19 cellular contexts compared by ENCODE assay signal in the genomic region with DNA sequence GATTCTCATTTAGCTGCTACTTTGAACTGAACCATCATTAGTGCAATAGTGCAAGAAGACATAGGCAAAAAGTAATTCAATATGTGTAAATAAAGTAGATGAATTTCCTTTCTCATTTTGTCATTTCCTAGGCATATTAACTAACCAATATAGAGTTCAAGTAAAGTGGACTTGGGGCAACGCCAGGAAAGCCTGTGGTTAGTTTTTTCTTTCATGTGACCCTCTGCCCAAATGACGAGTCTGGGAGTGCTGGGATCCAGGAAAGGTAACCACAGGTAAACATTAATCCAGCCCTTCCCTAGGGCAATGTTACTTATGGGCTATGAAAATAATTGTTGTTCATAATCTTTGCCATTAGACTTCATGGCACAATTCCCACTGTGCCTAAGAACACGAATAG.
DNase-seq lines count a peak whose midpoint lies in the region; ATAC-seq, FAIRE-seq and TF ChIP-seq lines count a peak whose summit lies in the region.
"Had no signal": no experiment of that assay in that cellular context is flagged by ENCODE, and none has a peak within 500 bp of the region (broad histone marks: within the 10 kb centered on the region; RNA-seq: fewer than 3 reads in every experiment).

No MANE protein-coding gene starts in this region.

- H3K27ac ChIP-seq in astrocyte (ENCODE audit: low read depth, low read length) = no peak overlapping the region
- no peak overlapping the region for H3K27ac ChIP-seq in CD8-positive, alpha-beta memory T cell (ENCODE audit: low read depth, low read length)
- no peak overlapping the region for H3K27ac ChIP-seq in Karpas-422 (ENCODE audit: low read length)
- H3K27ac ChIP-seq: ascending aorta, GM23248, WERI-Rb-1 had no signal

- CTCF ChIA-PET in Calu3 (lab: Charles Lee) = interaction anchor here (1.4 kb wide), 1 partner anchor 180 kb away, joined by 3 read pairs; no protein-coding TSS in a partner anchor
- CTCF ChIA-PET in CD8-positive, alpha-beta memory T cell (lab: Charles Lee) = no interaction called here

- FAIRE-seq in astrocyte (lab: Jason Lieb, UNC) = no peak
- FAIRE-seq: RCC 7860 had no signal

- peak; percentile 85 for DNase-seq in Calu3
- DNase-seq in NCI-H2029 (lab: John Stamatoyannopoulos, UW) = peak; percentile 64
- DNase-seq in astrocyte (ENCODE audit: low read depth) = peak; percentile 4
- DNase-seq in left colon = peak in 1 of 2 donors; percentile 14
- no peak for DNase-seq in CD8-positive, alpha-beta memory T cell
- no peak for DNase-seq in stimulated activated CD8-positive, alpha-beta memory T cell treated with anti-CD3 and anti-CD28 coated beads, Interleukin-4, amount 100 ng/mL, for 48 hours
- DNase-seq in Karpas-422 = no peak
- DNase-seq: activated CD8-positive, alpha-beta memory T cell treated with anti-CD3 and anti-CD28 coated beads for 24 hours; activated effector memory CD4-positive, alpha-beta T cell treated with anti-CD3 and anti-CD28 coated beads, Interleukin-2, amount 50 U/mL, for 16 hours; DMS 273 treated with DMSO at 0.1 percent for 48 hours; GM23248; NCI-H510A; stimulated activated CD4-positive, alpha-beta T cell treated with anti-CD3 and anti-CD28 coated beads, Interleukin-4, amount 100 ng/mL, for 24 hours; trophoblast cell; WERI-Rb-1 had no signal

- H3K9me3 Mint-ChIP-seq in Calu3 (ENCODE audit: low read depth, unreplicated experiment) = no peaks in the 10 kb centered on the region
- no peaks in the 10 kb centered on the region for H3K9me3 Mint-ChIP-seq in astrocyte (ENCODE audit: unreplicated experiment)
- no peaks in the 10 kb centered on the region for H3K9me3 Mint-ChIP-seq in CD8-positive, alpha-beta memory T cell
- H3K9me3 Mint-ChIP-seq: memory B cell had no signal

- intact Hi-C loops in Calu3 (cut with micrococcal nuclease; ENCODE audit: unreplicated experiment) (loop anchor here (1.0 to 5.0 kb wide), 3 partner anchors 28 to 192 kb away; no protein-coding TSS in a partner anchor), left colon (cut with DNase I, micrococcal nuclease) (no loop called here)

- no peaks in the 10 kb centered on the region for H3K4me1 ChIP-seq in astrocyte (ENCODE audit: insufficient read depth, low read length)
- H3K4me1 ChIP-seq in CD8-positive, alpha-beta memory T cell (ENCODE audit: insufficient read depth, low read length) = no peaks in the 10 kb centered on the region
- H3K4me1 ChIP-seq in Karpas-422 (ENCODE audit: low read length) = no peaks in the 10 kb centered on the region
- H3K4me1 ChIP-seq: ascending aorta had no signal

- no peaks in the 10 kb centered on the region for H3K9me2 ChIP-seq in Karpas-422 (replicated peaks; ENCODE audit: insufficient read depth, low read length)

- H3K27me3 Mint-ChIP-seq in Calu3 (ENCODE audit: unreplicated experiment) (no peaks in the 10 kb centered on the region), astrocyte (ENCODE audit: low read depth, unreplicated experiment) (no peaks in the 10 kb centered on the region)
- H3K27me3 Mint-ChIP-seq in CD8-positive, alpha-beta memory T cell = no peaks in the 10 kb centered on the region
- H3K27me3 Mint-ChIP-seq: memory B cell had no signal

- BruUV-seq in Calu3 (replicated peaks; lab: Mats Ljungman, UMichigan) = no TSS peak

- H3K4me3 ChIP-seq in astrocyte (ENCODE audit: insufficient read depth, low read depth, low read length) (no peak overlapping the region), Karpas-422 (ENCODE audit: low read length) (no peak overlapping the region)
- no peak overlapping the region for H3K4me3 ChIP-seq in CD8-positive, alpha-beta memory T cell (ENCODE audit: low read length)
- H3K4me3 ChIP-seq: ascending aorta, GM23248 had no signal

- POLR2A ChIA-PET in CD8-positive, alpha-beta memory T cell (lab: Charles Lee) = no interaction called here

- H3K27me3 ChIP-seq in astrocyte (ENCODE audit: insufficient read depth, low read length) (no peaks in the 10 kb centered on the region), Karpas-422 (ENCODE audit: low read length) (no peaks in the 10 kb centered on the region)
- H3K27me3 ChIP-seq in CD8-positive, alpha-beta memory T cell (ENCODE audit: insufficient read depth, low read length, poor library complexity, severe bottlenecking) = no peaks in the 10 kb centered on the region
- H3K27me3 ChIP-seq: ascending aorta had no signal

- TF ChIP-seq CTCF in Calu3 (IDR thresholded peaks at IDR 0.05; ENCODE audit: unreplicated experiment) (no peak), astrocyte (IDR thresholded peaks at IDR 0.05; ENCODE audit: insufficient read depth, low read depth, low read length) (no peak)

- peaks cover 43% of the 10 kb centered on the region for H3K4me1 Mint-ChIP-seq in Calu3 (ENCODE audit: low read depth, unreplicated experiment)
- H3K4me1 Mint-ChIP-seq in astrocyte (ENCODE audit: low read depth, unreplicated experiment) = no peaks in the 10 kb centered on the region
- H3K4me1 Mint-ChIP-seq in CD8-positive, alpha-beta memory T cell = peaks cover 2 to 5% (median 3%) of the 10 kb centered on the region in 3 donors
- H3K4me1 Mint-ChIP-seq: memory B cell had no signal

- H3K9me3 ChIP-seq in astrocyte (ENCODE audit: insufficient read depth, low read depth, low read length) (no peaks in the 10 kb centered on the region), Karpas-422 (ENCODE audit: low read length) (no peaks in the 10 kb centered on the region)
- no peaks in the 10 kb centered on the region for H3K9me3 ChIP-seq in CD8-positive, alpha-beta memory T cell (ENCODE audit: low read length)
- H3K9me3 ChIP-seq: ascending aorta had no signal

- H3K27ac Mint-ChIP-seq in Calu3 (ENCODE audit: unreplicated experiment) (peak overlapping the region; percentile 75), astrocyte (ENCODE audit: unreplicated experiment) (no peak overlapping the region)
- H3K27ac Mint-ChIP-seq in CD8-positive, alpha-beta memory T cell = no peak overlapping the region
- H3K27ac Mint-ChIP-seq: memory B cell had no signal

- H3K9ac ChIP-seq in astrocyte (ENCODE audit: low read length) = no peak overlapping the region
- no peak overlapping the region for H3K9ac ChIP-seq in Karpas-422 (ENCODE audit: low read length)
- H3K9ac ChIP-seq: GM23248 had no signal

- H3K36me3 ChIP-seq in astrocyte (ENCODE audit: insufficient read depth, low read length) (no peaks in the 10 kb centered on the region), Karpas-422 (ENCODE audit: insufficient read depth, low read length) (peaks cover 36% of the 10 kb centered on the region; the same call in 1 of the 2 replicates)
- peaks cover under 1% of the 10 kb centered on the region for H3K36me3 ChIP-seq in CD8-positive, alpha-beta memory T cell (ENCODE audit: insufficient read depth, low read length)
- H3K36me3 ChIP-seq: WERI-Rb-1 had no signal

- no peaks in the 10 kb centered on the region for H4K20me1 ChIP-seq in astrocyte (ENCODE audit: insufficient read depth, low read length)
- H4K20me1 ChIP-seq in Karpas-422 (ENCODE audit: insufficient read depth, low read depth, low read length) = no peaks in the 10 kb centered on the region

- H3K79me2 ChIP-seq in astrocyte (ENCODE audit: insufficient read depth, low read length) (no peaks in the 10 kb centered on the region), Karpas-422 (ENCODE audit: low read length) (no peaks in the 10 kb centered on the region; the same call in 1 of the 2 replicates)

- H3K4me2 ChIP-seq in astrocyte (ENCODE audit: low read length) = no peak overlapping the region
- no peak overlapping the region for H3K4me2 ChIP-seq in Karpas-422 (ENCODE audit: low read depth, low read length, poor library complexity, severe bottlenecking)

- H3K36me3 Mint-ChIP-seq in Calu3 (ENCODE audit: insufficient read depth, unreplicated experiment) (peaks cover 14% of the 10 kb centered on the region), astrocyte (ENCODE audit: low read depth, unreplicated experiment) (no peaks in the 10 kb centered on the region)
- H3K36me3 Mint-ChIP-seq in CD8-positive, alpha-beta memory T cell = peaks cover 0 to 69% (median 15%) of the 10 kb centered on the region in 3 donors

- H3K4me3 Mint-ChIP-seq in Calu3 (ENCODE audit: low read depth, unreplicated experiment) (no peak overlapping the region), astrocyte (ENCODE audit: unreplicated experiment) (no peak overlapping the region)
- H3K4me3 Mint-ChIP-seq in CD8-positive, alpha-beta memory T cell = no peak overlapping the region
- H3K4me3 Mint-ChIP-seq: memory B cell had no signal

- peak; percentile 67 for ATAC-seq in left colon
- ATAC-seq in GM21786 (IDR thresholded peaks at IDR 0.05; ENCODE audit: unreplicated experiment) = no peak

- H2AFZ ChIP-seq in astrocyte (ENCODE audit: low read depth, low read length) = no peak overlapping the region
- H2AFZ ChIP-seq in Karpas-422 (ENCODE audit: low read length) = no peak overlapping the region
- H2AFZ ChIP-seq: GM23248 had no signal

Comparison
In these comparisons a context has a peak if more than half of its experiments do, and no peak if none do; other contexts are left out.
1. DNase-seq: peak in Calu3 (single experiment), NCI-H2029 (single experiment) and astrocyte (single experiment); none in CD8-positive, alpha-beta memory T cell (0 of 5), stimulated activated CD8-positive, alpha-beta memory T cell treated with anti-CD3 and anti-CD28 coated beads, Interleukin-4, amount 100 ng/mL, for 48 hours (single experiment) and Karpas-422 (single experiment).